Comparison of ENCODE assay signal across 8 cellular contexts in the genomic region with DNA sequence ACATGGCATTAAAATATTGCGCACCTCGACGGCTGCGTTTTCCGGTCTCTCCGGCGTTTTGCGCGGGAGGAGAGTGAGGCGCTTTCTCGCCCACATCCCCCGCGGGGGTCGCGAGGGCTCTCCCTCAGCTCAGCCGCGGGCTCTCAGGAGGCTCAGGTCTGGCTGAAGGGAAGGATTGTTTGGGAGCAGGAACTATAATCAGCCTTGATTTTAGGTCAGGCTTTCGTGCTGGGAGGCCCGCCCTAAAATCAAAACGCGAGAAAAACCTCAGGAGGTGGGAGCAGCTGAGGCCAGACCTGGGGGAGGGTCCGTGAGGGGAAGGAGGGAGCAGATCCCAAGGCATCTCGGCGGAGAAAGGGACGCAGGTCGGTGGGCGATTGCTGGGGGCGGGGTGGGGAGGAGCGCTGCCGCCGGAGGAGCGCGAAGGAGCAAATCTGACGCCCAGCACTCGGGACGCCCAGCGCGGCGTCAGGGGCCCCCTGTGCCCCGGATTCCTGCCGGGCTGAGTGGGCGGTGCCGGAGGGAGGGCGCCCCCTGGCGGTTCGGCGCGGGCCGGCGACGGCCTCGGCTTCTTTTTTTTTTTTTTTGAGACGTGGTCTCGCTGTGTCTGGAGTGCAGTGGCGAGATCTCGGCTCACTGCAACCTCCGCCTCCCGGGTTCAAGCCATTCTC. TPM values are rescaled to one million over a fixed set of nuclear protein-coding genes. Genes with fewer than 3 reads are reported as not detected.
DNase-seq lines count a peak whose midpoint lies in the region; ATAC-seq and TF ChIP-seq lines count a peak whose summit lies in the region.

No MANE protein-coding gene starts in this region.

- peak overlapping the region; percentile 38 for H3K27ac ChIP-seq in caudate nucleus (ENCODE audit: low read depth, low read length)

- peak; percentile 70 for DNase-seq in GM06990 (ENCODE audit: extremely low read depth, insufficient read length)
- DNase-seq in LoVo (ENCODE audit: low spot score): peak; percentile 64
- peak; percentile 85 for DNase-seq in activated B cell treated with CpG ODN at 0.5 μM for 24 hours
- DNase-seq in caudate nucleus (lab: John Stamatoyannopoulos, UW): peak in 43 of 61 donors; percentile 12 to 74 (median 40)
- DNase-seq in islet precursor cell: peak; percentile 93
- peak; percentile 79 for DNase-seq in stimulated activated CD4-positive, alpha-beta T cell treated with anti-CD3 and anti-CD28 coated beads, Interleukin-12 subunit alpha, Interleukin-12 subunit beta, amount 100 ng/mL, for 4 hours

- H3K4me1 Mint-ChIP-seq in activated B cell treated with CpG ODN at 0.5 μM for 24 hours: peaks cover 15% of the 10 kb centered on the region

- H3K36me3 ChIP-seq in GM06990 (ENCODE audit: control insufficient read depth, insufficient read depth, low read length): no peaks in the 10 kb centered on the region

- H3K4me3 ChIP-seq in GM06990 (replicated peaks; ENCODE audit: low read depth, low read length): no peak overlapping the region

- intact Hi-C loops in activated B cell treated with CpG ODN at 0.5 μM for 24 hours (cut with micrococcal nuclease): loop anchor here (1.0 to 5.0 kb wide), 6 partner anchors 18 to 327 kb away; a partner anchor contains a TSS

- H3K27ac Mint-ChIP-seq in activated B cell treated with CpG ODN at 0.5 μM for 24 hours: peak overlapping the region; percentile 56

- POLR2A ChIA-PET in activated B cell treated with CpG ODN at 0.5 μM for 24 hours (lab: Charles Lee): interaction anchor here (0.6 to 0.8 kb wide), 2 partner anchors 112 to 119 kb away, joined by 3 read pairs; no protein-coding TSS in a partner anchor

- ATAC-seq in activated B cell treated with CpG ODN at 0.5 μM for 24 hours (ENCODE audit: low read depth): peak; percentile 91
- ATAC-seq in GM19455 (IDR thresholded peaks at IDR 0.05; ENCODE audit: unreplicated experiment): no peak
- ATAC-seq in HG03108 (IDR thresholded peaks at IDR 0.05; ENCODE audit: unreplicated experiment): no peak

- H3K36me3 Mint-ChIP-seq in activated B cell treated with CpG ODN at 0.5 μM for 24 hours (ENCODE audit: low read depth): no peaks in the 10 kb centered on the region

- H3K27me3 ChIP-seq in GM06990 (replicated peaks; ENCODE audit: control insufficient read depth, insufficient read depth, low read length): no peaks in the 10 kb centered on the region

- H3K27me3 Mint-ChIP-seq in activated B cell treated with CpG ODN at 0.5 μM for 24 hours: peaks cover 8% of the 10 kb centered on the region

- TF ChIP-seq CTCF in GM06990 (IDR thresholded peaks at IDR 0.05; ENCODE audit: insufficient read depth, low read length, poor library complexity, severe bottlenecking) (peak; percentile 40), activated B cell treated with CpG ODN at 0.5 μM for 24 hours (IDR thresholded peaks at IDR 0.05) (no peak)

- H3K9me3 Mint-ChIP-seq in activated B cell treated with CpG ODN at 0.5 μM for 24 hours: no peaks in the 10 kb centered on the region

- CTCF ChIA-PET in activated B cell treated with CpG ODN at 0.5 μM for 24 hours (lab: Charles Lee): interaction anchor here (0.6 to 1.2 kb wide), 4 partner anchors 10 to 327 kb away, joined by 3 to 8 read pairs (median 3); no protein-coding TSS in a partner anchor

- peak overlapping the region; percentile 86 for H3K4me3 Mint-ChIP-seq in activated B cell treated with CpG ODN at 0.5 μM for 24 hours

RNA-seq across cellular contexts. Expression of a gene that starts 18.7 kb away (rescaled TPM):
- 17.6 and 18.5 TPM in 2 replicates for total RNA-seq in activated B cell treated with CpG ODN at 0.5 μM for 24 hours

Comparison
In these comparisons a context has a peak if more than half of its experiments do, and no peak if none do; other contexts are left out.
1. DNase-seq: peak in every context shown above with its lines; median percentile 93 in islet precursor cell; 85 in activated B cell treated with CpG ODN at 0.5 μM for 24 hours; 79 in stimulated activated CD4-positive, alpha-beta T cell treated with anti-CD3 and anti-CD28 coated beads, Interleukin-12 subunit alpha, Interleukin-12 subunit beta, amount 100 ng/mL, for 4 hours; 70 in GM06990; 64 in LoVo; 40 in caudate nucleus.